8 cellular contexts compared by ENCODE assay signal in genomic region chr1:211416246-211416627, GRCh38.
DNase-seq lines count a peak whose midpoint lies in the region; ATAC-seq and TF ChIP-seq lines count a peak whose summit lies in the region.
"Not testable (repeated sequence)": the region's sequence is repeated elsewhere in the genome, so short reads cannot be mapped to it uniquely, and the experiment has no call there.

No MANE protein-coding gene starts in this region.

- H3K9me3 Mint-ChIP-seq in IgD-negative memory B cell = not testable (repeated sequence)
- H3K9me3 Mint-ChIP-seq in WTC11 = peaks cover 24% of the 10 kb centered on the region

- not testable (repeated sequence) for H3K4me1 ChIP-seq in left ventricle myocardium inferior; ovary (ENCODE audit: insufficient read depth); tibial nerve

- H3K4me3 ChIP-seq in left ventricle myocardium inferior = peak overlapping the region; percentile 67
- H3K4me3 ChIP-seq in ovary = peak overlapping the region; percentile 25
- H3K4me3 ChIP-seq in tibial nerve = peak overlapping the region in 3 of 4 donors; percentile 23 to 59 (median 36)

- H3K4me1 Mint-ChIP-seq in IgD-negative memory B cell (peaks cover 10 to 14% (median 11%) of the 10 kb centered on the region in 3 donors), WTC11 (peaks cover 22% of the 10 kb centered on the region)

- intact Hi-C loops in left ventricle myocardium inferior (cut with micrococcal nuclease); ovary (cut with DNase I): not testable (repeated sequence)

- not testable (repeated sequence) for TF ChIP-seq CTCF in WTC11 (IDR thresholded peaks at IDR 0.05); ovary (IDR thresholded peaks at IDR 0.05)
- TF ChIP-seq CTCF in left ventricle myocardium inferior (IDR thresholded peaks at IDR 0.05; ENCODE audit: borderline replicate concordance) (peak; percentile 34), tibial nerve (IDR thresholded peaks at IDR 0.05) (peak in 2 of 5 experiments; percentile 12 to 13)

- not testable (repeated sequence) for H3K27me3 ChIP-seq in left ventricle myocardium inferior (ENCODE audit: low read depth); ovary; tibial nerve

- CTCF ChIA-PET in WTC11 (lab: Charles Lee) = interaction anchor here (0.8 to 1.9 kb wide), 8 partner anchors 16 to 99 kb away, joined by 3 to 5 read pairs (median 3); no protein-coding TSS in a partner anchor

- H3K27ac Mint-ChIP-seq in IgD-negative memory B cell (peak overlapping the region in 2 of 3 donors; percentile 45 to 68), WTC11 (peak overlapping the region; percentile 4; the same call in 1 of the 2 replicates)

- not testable (repeated sequence) for TF ChIP-seq EP300 in ovary (IDR thresholded peaks at IDR 0.05); tibial nerve (IDR thresholded peaks at IDR 0.05)

- not testable (repeated sequence) for TF ChIP-seq POLR2A in ovary (IDR thresholded peaks at IDR 0.05); tibial nerve (IDR thresholded peaks at IDR 0.05)

- ATAC-seq in GM18508 (IDR thresholded peaks at IDR 0.05; ENCODE audit: insufficient read depth, unreplicated experiment) (peak; percentile 36), HG02588 (IDR thresholded peaks at IDR 0.05; ENCODE audit: unreplicated experiment) (peak; percentile 58), WTC11 (peak; percentile 88)

- peak overlapping the region; percentile 71 to 93 (median 78) for H3K4me3 Mint-ChIP-seq in IgD-negative memory B cell
- peak overlapping the region; percentile 68 for H3K4me3 Mint-ChIP-seq in WTC11

- 11 to 24% (median 12%) methylated on average over 25 to 43 of the region's 43 CpGs for WGBS in ovary, 3 donors
- 10 to 17% methylated on average over 17 to 27 of the region's 43 CpGs for WGBS in tibial nerve, 2 donors

- H3K9me3 ChIP-seq in left ventricle myocardium inferior (replicated peaks); ovary; tibial nerve: not testable (repeated sequence)

- DNase-seq in WTC11 (ENCODE audit: low spot score) (peak; percentile 66), astrocyte of the hippocampus (ENCODE audit: low read depth, low spot score) (peak; percentile 63), left ventricle myocardium inferior (peak; percentile 24), ovary (peak in 4 of 5 donors; percentile 13 to 54 (median 32))
- DNase-seq in tibial nerve (ENCODE audit: low spot score in 2 of 2) = not testable (repeated sequence)

- not testable (repeated sequence) for H3K27me3 Mint-ChIP-seq in IgD-negative memory B cell; WTC11 (ENCODE audit: low read depth)

- H3K27ac ChIP-seq in left ventricle myocardium inferior (replicated peaks) (peak overlapping the region; percentile 78), ovary (peak overlapping the region in 1 of 2 donors; percentile 13)
- not testable (repeated sequence) for H3K27ac ChIP-seq in tibial nerve

- POLR2A ChIA-PET in WTC11 (lab: Charles Lee) = not testable (repeated sequence)

- H3K36me3 ChIP-seq in left ventricle myocardium inferior, ovary, tibial nerve: not testable (repeated sequence)

- H3K36me3 Mint-ChIP-seq in IgD-negative memory B cell = not testable (repeated sequence)
- H3K36me3 Mint-ChIP-seq in WTC11 = peaks cover 32% of the 10 kb centered on the region

TF ChIP-seq in WTC11, 78 proteins besides CTCF, POLR2A, EP300 and RAD21:
- 0 out of 2 replicates have a peak, but pooled peaks have one; percentile 25 for TF ChIP-seq E2F5 (CRISPR knock-in tag; IDR thresholded peaks at IDR 0.05)
- TF ChIP-seq ESRRA (CRISPR knock-in tag; IDR thresholded peaks at IDR 0.05; ENCODE audit: borderline replicate concordance) = 0 out of 2 replicates have a peak, but pooled peaks have one; percentile 17
- 0 out of 2 replicates have a peak, but pooled peaks have one; percentile 11 for TF ChIP-seq FOXP4 (CRISPR knock-in tag; IDR thresholded peaks at IDR 0.05)
- 0 out of 2 replicates have a peak, but pooled peaks have one; percentile 6 for TF ChIP-seq FOXK1 (CRISPR knock-in tag; IDR thresholded peaks at IDR 0.05)
- 0 out of 2 replicates have a peak, but pooled peaks have one; percentile 41 for TF ChIP-seq ZNF121 (CRISPR knock-in tag; IDR thresholded peaks at IDR 0.05)

Comparison
In these comparisons a context has a peak if more than half of its experiments do, and no peak if none do; other contexts are left out.
1. ATAC-seq: peak in every context shown above with its lines; median percentile 88 in WTC11; 58 in HG02588; 36 in GM18508.